Comparison of ENCODE assay signal across 8 cellular contexts in genomic region chr14:68794130-68794855, GRCh38. TPM values are rescaled to one million over a fixed set of nuclear protein-coding genes. Genes with fewer than 3 reads are reported as not detected.
DNase-seq lines count a peak whose midpoint lies in the region; ATAC-seq, FAIRE-seq and TF ChIP-seq lines count a peak whose summit lies in the region.

No MANE protein-coding gene starts in this region.

- TF ChIP-seq CTCF in NB4 (IDR thresholded peaks at IDR 0.05; ENCODE audit: low read depth, low read length): no peak

- DNase-seq in GM04504 (ENCODE audit: low read depth): peak; percentile 96
- peak; percentile 53 for DNase-seq in NB4 (ENCODE audit: low read depth)
- peak; percentile 85 for DNase-seq in activated CD8-positive, alpha-beta memory T cell treated with anti-CD3 and anti-CD28 coated beads, Interleukin-2, amount 10 ng/mL, durations not matched to agents 7 days and 5 days
- peak; percentile 88 for DNase-seq in mucosa of gallbladder (ENCODE audit: low spot score)
- DNase-seq in stimulated activated CD8-positive, alpha-beta memory T cell treated with anti-CD3 and anti-CD28 coated beads, Interleukin-7, amount 100 ng/mL, for 24 hours (ENCODE audit: low read depth): peak; percentile 67
- no peak for DNase-seq in DMS114 treated with DMSO at 0.1 percent for 48 hours (lab: John Stamatoyannopoulos, UW; ENCODE audit: unreplicated experiment)

- CTCF ChIA-PET in activated CD8-positive, alpha-beta memory T cell treated with anti-CD3 and anti-CD28 coated beads, Interleukin-2, amount 10 ng/mL, durations not matched to agents 7 days and 5 days (lab: Charles Lee): interaction anchor here (1.1 to 4.8 kb wide), 3 partner anchors 13 to 30 kb away, joined by 4 to 74 read pairs (median 8); no protein-coding TSS in a partner anchor

- H3K9me3 Mint-ChIP-seq in activated CD8-positive, alpha-beta memory T cell treated with anti-CD3 and anti-CD28 coated beads, Interleukin-2, amount 10 ng/mL, durations not matched to agents 7 days and 5 days (ENCODE audit: low read depth): no peaks in the 10 kb centered on the region

- peaks cover 27% of the 10 kb centered on the region for H3K36me3 Mint-ChIP-seq in activated CD8-positive, alpha-beta memory T cell treated with anti-CD3 and anti-CD28 coated beads, Interleukin-2, amount 10 ng/mL, durations not matched to agents 7 days and 5 days

- FAIRE-seq in endometrium (lab: Jason Lieb, UNC): peak; percentile 23

- peaks cover 39% of the 10 kb centered on the region for H3K4me1 Mint-ChIP-seq in activated CD8-positive, alpha-beta memory T cell treated with anti-CD3 and anti-CD28 coated beads, Interleukin-2, amount 10 ng/mL, durations not matched to agents 7 days and 5 days

- peak overlapping the region; percentile 100 for H3K27ac Mint-ChIP-seq in activated CD8-positive, alpha-beta memory T cell treated with anti-CD3 and anti-CD28 coated beads, Interleukin-2, amount 10 ng/mL, durations not matched to agents 7 days and 5 days

- no peaks in the 10 kb centered on the region for H3K27me3 Mint-ChIP-seq in activated CD8-positive, alpha-beta memory T cell treated with anti-CD3 and anti-CD28 coated beads, Interleukin-2, amount 10 ng/mL, durations not matched to agents 7 days and 5 days

- peak; percentile 16 for ATAC-seq in activated CD8-positive, alpha-beta memory T cell treated with anti-CD3 and anti-CD28 coated beads, Interleukin-2, amount 10 ng/mL, durations not matched to agents 7 days and 5 days
- no peak for ATAC-seq in GM21367 (IDR thresholded peaks at IDR 0.05; ENCODE audit: unreplicated experiment)

- H3K4me3 ChIP-seq in NB4 (ENCODE audit: low read depth, low read length): peak overlapping the region; percentile 60

- TF ChIP-seq POLR2A in NB4 (IDR thresholded peaks at IDR 0.05; ENCODE audit: extremely low read depth, insufficient read length): no peak

- peak overlapping the region; percentile 87 for H3K4me3 Mint-ChIP-seq in activated CD8-positive, alpha-beta memory T cell treated with anti-CD3 and anti-CD28 coated beads, Interleukin-2, amount 10 ng/mL, durations not matched to agents 7 days and 5 days

RNA-seq across cellular contexts. Expression of gene ZFP36L1, which starts 1.4 kb away (rescaled TPM):
- total RNA-seq in activated CD8-positive, alpha-beta memory T cell treated with anti-CD3 and anti-CD28 coated beads, Interleukin-2, amount 10 ng/mL, durations not matched to agents 7 days and 5 days: 10 to 100 TPM; 53.6 to 85.6 TPM
- total RNA-seq in mucosa of gallbladder: 398 TPM
